ENCODE assay signal across 8 cellular contexts in genomic region chr1:8889925-8890785, GRCh38. TPM values are rescaled to one million over a fixed set of nuclear protein-coding genes. Genes with fewer than 3 reads are reported as not detected.
DNase-seq lines count a peak whose midpoint lies in the region; ATAC-seq and TF ChIP-seq lines count a peak whose summit lies in the region.

No MANE protein-coding gene starts in this region.

- no peak for ATAC-seq in GM18511 (IDR thresholded peaks at IDR 0.05; ENCODE audit: unreplicated experiment)
- ATAC-seq in GM21390 (IDR thresholded peaks at IDR 0.05; ENCODE audit: unreplicated experiment) = no peak

- no peaks in the 10 kb centered on the region; the same call in 1 of the 2 replicates for H3K9me3 ChIP-seq in AG04450 (ENCODE audit: control insufficient read depth, insufficient read depth, low read length)

- CTCF ChIA-PET in AG04450 (lab: Charles Lee) = interaction anchor here (0.6 kb wide), 1 partner anchor 58 kb away, joined by 3 read pairs; no protein-coding TSS in a partner anchor

- no peaks in the 10 kb centered on the region for H3K9me3 Mint-ChIP-seq in chondrocyte (ENCODE audit: low read depth)

- peak overlapping the region; percentile 98 for H3K27ac Mint-ChIP-seq in chondrocyte (ENCODE audit: unreplicated experiment)

- H3K27me3 Mint-ChIP-seq in chondrocyte (ENCODE audit: low read depth) = no peaks in the 10 kb centered on the region

- POLR2A ChIA-PET in AG04450 (lab: Yijun Ruan, JAX) = interaction anchor here (0.7 to 1.0 kb wide), 2 partner anchors 10 to 15 kb away, joined by 3 to 4 read pairs; no protein-coding TSS in a partner anchor

- TF ChIP-seq CTCF in AG04450 (IDR thresholded peaks at IDR 0.05; ENCODE audit: low read depth, low read length) (no peak), chondrocyte (IDR thresholded peaks at IDR 0.05) (no peak)

- peak overlapping the region; percentile 61 for H3K4me3 Mint-ChIP-seq in chondrocyte (ENCODE audit: unreplicated experiment)

- no peaks in the 10 kb centered on the region for H3K36me3 Mint-ChIP-seq in chondrocyte (ENCODE audit: low read depth)

- DNase-seq in AG04450 (ENCODE audit: low read depth, low spot score) = no peak
- DNase-seq in NCI-H2171 (lab: John Stamatoyannopoulos, UW) = peak; percentile 17
- no peak for DNase-seq in chondrocyte (ENCODE audit: low spot score)
- DNase-seq in medulla oblongata (ENCODE audit: extremely low spot score) = peak; percentile 93
- DNase-seq in GF-D8 (lab: John Stamatoyannopoulos, UW) = no peak
- DNase-seq in HuH-7.5 (ENCODE audit: low spot score) = no peak

- H3K27me3 ChIP-seq in AG04450 (ENCODE audit: control insufficient read depth, insufficient read depth, low read length) = no peaks in the 10 kb centered on the region

- H3K27ac ChIP-seq in AG04450 (ENCODE audit: low read depth, low read length) = peak overlapping the region; percentile 78

- peak overlapping the region; percentile 47 for H3K4me3 ChIP-seq in AG04450 (ENCODE audit: low read depth, low read length)

- peaks cover 24% of the 10 kb centered on the region for H3K4me1 Mint-ChIP-seq in chondrocyte (ENCODE audit: low read depth)

RNA-seq across cellular contexts. Expression of gene ENO1, which starts 11.7 kb away (rescaled TPM):
- 1,423 and 1,563 TPM in 2 replicates for polyA plus RNA-seq in AG04450 (2011; rRNA removed)
- polyA minus RNA-seq in AG04450 (2011; rRNA and poly(A)+ RNA removed) = 1,479 and 1,712 TPM in 2 replicates
- total RNA-seq in chondrocyte = 955 to 1,165 TPM (median 1,154 TPM) in 3 replicates

RNA-seq across cellular contexts. Expression of gene CA6, which starts 55.5 kb away (rescaled TPM):
- polyA plus RNA-seq in AG04450 (2011; rRNA removed) = not detected in 2 replicates
- not detected in 2 replicates for polyA minus RNA-seq in AG04450 (2011; rRNA and poly(A)+ RNA removed)
- not detected in 3 replicates for total RNA-seq in chondrocyte

Comparison
In these comparisons a context has a peak if more than half of its experiments do, and no peak if none do; other contexts are left out.
1. DNase-seq: peak in NCI-H2171 (single experiment) and medulla oblongata (single experiment); none in AG04450 (single experiment), chondrocyte (single experiment), GF-D8 (single experiment) and HuH-7.5 (single experiment).